ENCODE assay signal across 21 cellular contexts in genomic region chr15:66961407-66961884, GRCh38.
A peak's percentile ranks its signal among the peaks of the same experiment; 100 is the strongest.
DNase-seq lines count a peak whose midpoint lies in the region; ATAC-seq, FAIRE-seq and TF ChIP-seq lines count a peak whose summit lies in the region.
"Had no signal": no experiment of that assay in that cellular context is flagged by ENCODE, and none has a peak within 500 bp of the region (broad histone marks: within the 10 kb centered on the region; RNA-seq: fewer than 3 reads in every experiment).

No MANE protein-coding gene starts in this region.

- no peak overlapping the region for H3K4me2 ChIP-seq in K562 (ENCODE audit: insufficient read depth, low read length)

- no peak overlapping the region for H3K27ac Mint-ChIP-seq in CD8-positive, alpha-beta memory T cell
- H3K27ac Mint-ChIP-seq: activated naive CD8-positive, alpha-beta T cell treated with anti-CD3 and anti-CD28 coated beads, Interleukin-2, amount 50 U/mL, for 24 hours; activated T-helper 17 cell treated with anti-CD3 and anti-CD28 coated beads, Interleukin-2, amount 50 U/mL, for 72 hours had no signal

- peak overlapping the region; percentile 51 for H2AFZ ChIP-seq in K562 (ENCODE audit: low read depth, low read length)

- H3K4me3 Mint-ChIP-seq in CD8-positive, alpha-beta memory T cell: no peak overlapping the region
- H3K4me3 Mint-ChIP-seq: activated naive CD8-positive, alpha-beta T cell treated with anti-CD3 and anti-CD28 coated beads, Interleukin-2, amount 50 U/mL, for 24 hours; activated T-helper 17 cell treated with anti-CD3 and anti-CD28 coated beads, Interleukin-2, amount 50 U/mL, for 72 hours; neural crest cell had no signal

- TF ChIP-seq CTCF in AG10803 (conservative IDR thresholded peaks at IDR 0.05; ENCODE audit: low read length) (no peak), K562 (IDR thresholded peaks at IDR 0.05 in 2 of 3, conservative IDR thresholded peaks at IDR 0.05 in 1 of 3; ENCODE audit: insufficient read depth in 2 of 3, low read depth in 1 of 3, low read length in 3 of 3) (no peak)

- no peak for TF ChIP-seq RAD21 in K562 (CRISPR knock-in tag; conservative IDR thresholded peaks at IDR 0.05 in 1 of 2, IDR thresholded peaks at IDR 0.05 in 1 of 2)

- POLR2A ChIA-PET in HEK293T (lab: Yijun Ruan, JAX) (interaction anchor here (1.2 kb wide), 1 partner anchor 103 kb away, joined by 4 read pairs; no protein-coding TSS in a partner anchor), K562 (lab: Yijun Ruan, JAX) (interaction anchor here (0.6 to 1.5 kb wide), 2 partner anchors 19 to 214 kb away, joined by 3 read pairs; no protein-coding TSS in a partner anchor)
- POLR2A ChIA-PET in CD8-positive, alpha-beta memory T cell (lab: Charles Lee): no interaction called here

- peaks cover 3 to 5% of the 10 kb centered on the region in 2 experiments; a peak in 3 of 5 replicates for H3K4me1 ChIP-seq in K562 (replicated peaks in 1 of 2; ENCODE audit: control insufficient read depth in 2 of 2, insufficient read depth in 2 of 2, low read length in 2 of 2)
- H3K4me1 ChIP-seq in CD8-positive, alpha-beta memory T cell (ENCODE audit: insufficient read depth, low read length): no peaks in the 10 kb centered on the region
- H3K4me1 ChIP-seq: breast epithelium, HAP-1, tibial nerve had no signal

- no peak for TF ChIP-seq EP300 in K562 (IDR thresholded peaks at IDR 0.05; ENCODE audit: low read length)

- no peak overlapping the region for H3K9ac ChIP-seq in K562 (ENCODE audit: insufficient read depth in 1 of 2, low read depth in 2 of 2, low read length in 2 of 2)

- H3K9me3 ChIP-seq in K562 (replicated peaks; ENCODE audit: control insufficient read depth, insufficient read depth, low read depth, low read length): no peaks in the 10 kb centered on the region
- no peaks in the 10 kb centered on the region for H3K9me3 ChIP-seq in CD8-positive, alpha-beta memory T cell (ENCODE audit: low read length)
- H3K9me3 ChIP-seq: breast epithelium, tibial nerve had no signal

- no peaks in the 10 kb centered on the region for H3K36me3 Mint-ChIP-seq in CD8-positive, alpha-beta memory T cell

- BruUV-seq in K562 (replicated peaks; lab: Mats Ljungman, UMichigan): no TSS peak

- intact Hi-C loops in K562 (cut with micrococcal nuclease): no loop called here

- peaks cover 0 to 1% (median 0%) of the 10 kb centered on the region in 3 donors for H3K4me1 Mint-ChIP-seq in CD8-positive, alpha-beta memory T cell
- H3K4me1 Mint-ChIP-seq: activated naive CD8-positive, alpha-beta T cell treated with anti-CD3 and anti-CD28 coated beads, Interleukin-2, amount 50 U/mL, for 24 hours; activated T-helper 17 cell treated with anti-CD3 and anti-CD28 coated beads, Interleukin-2, amount 50 U/mL, for 72 hours had no signal

- peak; percentile 44 for FAIRE-seq in K562 (lab: Jason Lieb, UNC)
- FAIRE-seq: kidney had no signal

- peaks cover 0 to 2% of the 10 kb centered on the region in 2 donors for H3K27me3 Mint-ChIP-seq in CD8-positive, alpha-beta memory T cell
- H3K27me3 Mint-ChIP-seq: activated naive CD8-positive, alpha-beta T cell treated with anti-CD3 and anti-CD28 coated beads, Interleukin-2, amount 50 U/mL, for 24 hours; activated T-helper 17 cell treated with anti-CD3 and anti-CD28 coated beads, Interleukin-2, amount 50 U/mL, for 72 hours had no signal

- H3K36me3 ChIP-seq in K562 (ENCODE audit: control insufficient read depth, insufficient read depth, low read length): no peaks in the 10 kb centered on the region
- H3K36me3 ChIP-seq in CD8-positive, alpha-beta memory T cell (ENCODE audit: insufficient read depth, low read length): no peaks in the 10 kb centered on the region
- H3K36me3 ChIP-seq: breast epithelium, HAP-1, tibial nerve had no signal

- in situ Hi-C loops in K562 (cut with MboI): no loop called here

- H3K27me3 ChIP-seq in K562 (ENCODE audit: control insufficient read depth in 2 of 2, insufficient read depth in 2 of 2, low read length in 2 of 2): peaks cover 0 to 6% of the 10 kb centered on the region in 2 experiments; a peak in 1 of 5 replicates
- no peaks in the 10 kb centered on the region for H3K27me3 ChIP-seq in CD8-positive, alpha-beta memory T cell (ENCODE audit: insufficient read depth, low read length, poor library complexity, severe bottlenecking)
- H3K27me3 ChIP-seq: breast epithelium, dorsolateral prefrontal cortex, tibial nerve had no signal

- no peak overlapping the region for H3K27ac ChIP-seq in K562 (ENCODE audit: extremely low read depth, low read depth, low read length)
- no peak overlapping the region for H3K27ac ChIP-seq in CD8-positive, alpha-beta memory T cell (ENCODE audit: low read depth, low read length)
- H3K27ac ChIP-seq: breast epithelium, dorsolateral prefrontal cortex, tibial nerve had no signal

- H3K79me2 ChIP-seq in K562 (ENCODE audit: control insufficient read depth, insufficient read depth, low read length): no peaks in the 10 kb centered on the region

- H3K9me1 ChIP-seq in K562 (ENCODE audit: control insufficient read depth, insufficient read depth, low read length): no peaks in the 10 kb centered on the region

- H3K9me3 Mint-ChIP-seq in CD8-positive, alpha-beta memory T cell: no peaks in the 10 kb centered on the region
- H3K9me3 Mint-ChIP-seq: activated naive CD8-positive, alpha-beta T cell treated with anti-CD3 and anti-CD28 coated beads, Interleukin-2, amount 50 U/mL, for 24 hours; activated T-helper 17 cell treated with anti-CD3 and anti-CD28 coated beads, Interleukin-2, amount 50 U/mL, for 72 hours; neural crest cell had no signal

- TF ChIP-seq POLR2A in K562 (conservative IDR thresholded peaks at IDR 0.05): no peak

- DNase-seq in AG10803 (ENCODE audit: low read depth) (peak; percentile 35), HEK293T (ENCODE audit: extremely low spot score) (no peak), K562 (ENCODE audit: extremely low read depth in 1 of 4, low spot score in 3 of 4) (peak in 1 of 4 experiments; percentile 16), left kidney (ENCODE audit: low read depth, low spot score) (peak; percentile 55), NCI-H2227 (lab: John Stamatoyannopoulos, UW; ENCODE audit: unreplicated experiment) (no peak), COLO829 (ENCODE audit: low spot score) (no peak), NCI-H1092 treated with DMSO at 0.1 percent for 48 hours (lab: John Stamatoyannopoulos, UW) (no peak)
- DNase-seq in CD8-positive, alpha-beta memory T cell: no peak
- DNase-seq: activated naive CD8-positive, alpha-beta T cell treated with anti-CD3 and anti-CD28 coated beads, Interleukin-2, amount 50 U/mL, for 24 hours; dorsolateral prefrontal cortex; KBM-7; kidney; NCI-H2107; NCI-H526 treated with DMSO at 0.1 percent for 48 hours; retina had no signal

- CTCF ChIA-PET in HEK293T (lab: Yijun Ruan, JAX) (no interaction called here), K562 (lab: Yijun Ruan, JAX; ENCODE audit: low intra/inter-chr PET ratio) (no interaction called here)
- CTCF ChIA-PET in CD8-positive, alpha-beta memory T cell (lab: Charles Lee): interaction anchor here (0.6 kb wide), 1 partner anchor 17 kb away, joined by 3 read pairs; no protein-coding TSS in a partner anchor

- peak; percentile 57 for ATAC-seq in K562
- ATAC-seq: activated naive CD8-positive, alpha-beta T cell treated with anti-CD3 and anti-CD28 coated beads, Interleukin-2, amount 50 U/mL, for 24 hours; activated T-helper 17 cell treated with anti-CD3 and anti-CD28 coated beads, Interleukin-2, amount 50 U/mL, for 72 hours; esophagus mucosa had no signal

- H3K4me3 ChIP-seq in AG10803 (ENCODE audit: low read length): no peak overlapping the region
- no peak overlapping the region for H3K4me3 ChIP-seq in K562
- no peak overlapping the region for H3K4me3 ChIP-seq in CD8-positive, alpha-beta memory T cell (ENCODE audit: low read length)
- H3K4me3 ChIP-seq: breast epithelium, dorsolateral prefrontal cortex, HAP-1, tibial nerve had no signal

- 13% methylated on average over 5 of the region's 5 CpGs for WGBS in K562 (ENCODE audit: insufficient coverage, low coverage, missing lambda C conversion rate)

- no peaks in the 10 kb centered on the region for H4K20me1 ChIP-seq in K562 (replicated peaks; ENCODE audit: control insufficient read depth, insufficient read depth, low read length)

TF ChIP-seq in HEK293T, 16 proteins besides CTCF, POLR2A, EP300 and RAD21:
- no peak for TF ChIP-seq L3MBTL2 (conservative IDR thresholded peaks at IDR 0.05)
- peak; percentile 56 for TF ChIP-seq PKNOX1 (IDR thresholded peaks at IDR 0.05)

TF ChIP-seq in K562, 482 proteins besides CTCF, POLR2A, EP300 and RAD21 (continues in another document):
- TF ChIP-seq MEF2A (IDR thresholded peaks at IDR 0.05; ENCODE audit: control insufficient read depth, low read depth, low read length) (no peak), ATF3 (IDR thresholded peaks at IDR 0.05) (peak; percentile 49), ATF3 (CRISPR knock-in tag; conservative IDR thresholded peaks at IDR 0.05) (no peak), ETS1 (conservative IDR thresholded peaks at IDR 0.05; ENCODE audit: control insufficient read depth, low read depth, low read length) (no peak), EP400 (IDR thresholded peaks at IDR 0.05) (0 out of 2 replicates have a peak, but pooled peaks have one; percentile 29), RCOR1 (IDR thresholded peaks at IDR 0.05; ENCODE audit: borderline replicate concordance in 1 of 2, low read depth in 2 of 2, low read length in 2 of 2) (peak in 1 of 2 experiments; percentile 37; a peak in 1 of 4 replicates), ARID1B (IDR thresholded peaks at IDR 0.05) (0 out of 2 replicates have a peak, but pooled peaks have one; percentile 11)

Comparison
In these comparisons a context has a peak if more than half of its experiments do, and no peak if none do; other contexts are left out.
1. DNase-seq: peak in AG10803 (single experiment) and left kidney (single experiment); none in HEK293T (single experiment), CD8-positive, alpha-beta memory T cell (0 of 5), NCI-H2227 (single experiment), COLO829 (single experiment) and NCI-H1092 treated with DMSO at 0.1 percent for 48 hours (single experiment).